ENCODE assay signal across 1 cellular context in genomic region chr1:42766723-42767509, GRCh38.
TF ChIP-seq lines count a peak whose summit lies in the region.

Gene C1orf50 (plus strand): TSS chr1:42767249. CDS start chr1:42767312, 63 bp downstream.
Gene P3H1 (minus strand): TSS chr1:42767028. CDS start chr1:42766971, 57 bp downstream.

TF ChIP-seq in HepG2, 621 proteins besides CTCF, POLR2A, EP300 and RAD21 (continued from another document and continues in another):
- TF ChIP-seq, protein P1, sequence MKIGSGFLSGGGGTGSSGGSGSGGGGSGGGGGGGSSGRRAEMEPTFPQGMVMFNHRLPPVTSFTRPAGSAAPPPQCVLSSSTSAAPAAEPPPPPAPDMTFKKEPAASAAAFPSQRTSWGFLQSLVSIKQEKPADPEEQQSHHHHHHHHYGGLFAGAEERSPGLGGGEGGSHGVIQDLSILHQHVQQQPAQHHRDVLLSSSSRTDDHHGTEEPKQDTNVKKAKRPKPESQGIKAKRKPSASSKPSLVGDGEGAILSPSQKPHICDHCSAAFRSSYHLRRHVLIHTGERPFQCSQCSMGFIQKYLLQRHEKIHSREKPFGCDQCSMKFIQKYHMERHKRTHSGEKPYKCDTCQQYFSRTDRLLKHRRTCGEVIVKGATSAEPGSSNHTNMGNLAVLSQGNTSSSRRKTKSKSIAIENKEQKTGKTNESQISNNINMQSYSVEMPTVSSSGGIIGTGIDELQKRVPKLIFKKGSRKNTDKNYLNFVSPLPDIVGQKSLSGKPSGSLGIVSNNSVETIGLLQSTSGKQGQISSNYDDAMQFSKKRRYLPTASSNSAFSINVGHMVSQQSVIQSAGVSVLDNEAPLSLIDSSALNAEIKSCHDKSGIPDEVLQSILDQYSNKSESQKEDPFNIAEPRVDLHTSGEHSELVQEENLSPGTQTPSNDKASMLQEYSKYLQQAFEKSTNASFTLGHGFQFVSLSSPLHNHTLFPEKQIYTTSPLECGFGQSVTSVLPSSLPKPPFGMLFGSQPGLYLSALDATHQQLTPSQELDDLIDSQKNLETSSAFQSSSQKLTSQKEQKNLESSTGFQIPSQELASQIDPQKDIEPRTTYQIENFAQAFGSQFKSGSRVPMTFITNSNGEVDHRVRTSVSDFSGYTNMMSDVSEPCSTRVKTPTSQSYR (CRISPR knock-in tag; IDR thresholded peaks at IDR 0.05; ENCODE audit: borderline replicate concordance) = no peak
- TF ChIP-seq ZBTB43 (CRISPR knock-in tag; conservative IDR thresholded peaks at IDR 0.05) = no peak
- TF ChIP-seq FOXJ3 (CRISPR knock-in tag; IDR thresholded peaks at IDR 0.05; ENCODE audit: borderline replicate concordance) = peak; percentile 49; the same call in 1 of the 2 replicates
- TF ChIP-seq ZNF329 (CRISPR knock-in tag; IDR thresholded peaks at IDR 0.05; ENCODE audit: low read depth) = peak; percentile 50; the same call in 1 of the 2 replicates
- no peak for TF ChIP-seq SP1 (IDR thresholded peaks at IDR 0.05)
- TF ChIP-seq SP1 (CRISPR knock-in tag; IDR thresholded peaks at IDR 0.05) = peak; percentile 23; the same call in 1 of the 2 replicates
- TF ChIP-seq, protein P2, sequence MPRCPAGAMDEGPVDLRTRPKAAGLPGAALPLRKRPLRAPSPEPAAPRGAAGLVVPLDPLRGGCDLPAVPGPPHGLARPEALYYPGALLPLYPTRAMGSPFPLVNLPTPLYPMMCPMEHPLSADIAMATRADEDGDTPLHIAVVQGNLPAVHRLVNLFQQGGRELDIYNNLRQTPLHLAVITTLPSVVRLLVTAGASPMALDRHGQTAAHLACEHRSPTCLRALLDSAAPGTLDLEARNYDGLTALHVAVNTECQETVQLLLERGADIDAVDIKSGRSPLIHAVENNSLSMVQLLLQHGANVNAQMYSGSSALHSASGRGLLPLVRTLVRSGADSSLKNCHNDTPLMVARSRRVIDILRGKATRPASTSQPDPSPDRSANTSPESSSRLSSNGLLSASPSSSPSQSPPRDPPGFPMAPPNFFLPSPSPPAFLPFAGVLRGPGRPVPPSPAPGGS (CRISPR knock-in tag; IDR thresholded peaks at IDR 0.05) = peak; percentile 3; the same call in 1 of the 2 replicates
- peak; percentile 41 for TF ChIP-seq PAXIP1 (CRISPR knock-in tag; conservative IDR thresholded peaks at IDR 0.05)
- TF ChIP-seq PLRG1 (conservative IDR thresholded peaks at IDR 0.05) = no peak
- TF ChIP-seq ARID2 (CRISPR knock-in tag; IDR thresholded peaks at IDR 0.05; ENCODE audit: borderline replicate concordance) = peak; percentile 97; the same call in 1 of the 2 replicates
- TF ChIP-seq SOX13 (IDR thresholded peaks at IDR 0.05) = no peak
- TF ChIP-seq SOX13 (CRISPR knock-in tag; conservative IDR thresholded peaks at IDR 0.05 in 1 of 2, IDR thresholded peaks at IDR 0.05 in 1 of 2) = no peak; a peak in 1 of 4 replicates
- TF ChIP-seq ZBTB4 (CRISPR knock-in tag; IDR thresholded peaks at IDR 0.05; ENCODE audit: borderline replicate concordance) = peak; percentile 60; the same call in 1 of the 2 replicates
- TF ChIP-seq, protein P3, sequence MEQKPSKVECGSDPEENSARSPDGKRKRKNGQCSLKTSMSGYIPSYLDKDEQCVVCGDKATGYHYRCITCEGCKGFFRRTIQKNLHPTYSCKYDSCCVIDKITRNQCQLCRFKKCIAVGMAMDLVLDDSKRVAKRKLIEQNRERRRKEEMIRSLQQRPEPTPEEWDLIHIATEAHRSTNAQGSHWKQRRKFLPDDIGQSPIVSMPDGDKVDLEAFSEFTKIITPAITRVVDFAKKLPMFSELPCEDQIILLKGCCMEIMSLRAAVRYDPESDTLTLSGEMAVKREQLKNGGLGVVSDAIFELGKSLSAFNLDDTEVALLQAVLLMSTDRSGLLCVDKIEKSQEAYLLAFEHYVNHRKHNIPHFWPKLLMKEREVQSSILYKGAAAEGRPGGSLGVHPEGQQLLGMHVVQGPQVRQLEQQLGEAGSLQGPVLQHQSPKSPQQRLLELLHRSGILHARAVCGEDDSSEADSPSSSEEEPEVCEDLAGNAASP (CRISPR knock-in tag; IDR thresholded peaks at IDR 0.05; ENCODE audit: borderline replicate concordance) = no peak; the same call in 1 of the 2 replicates
- no peak for TF ChIP-seq HNRNPUL1 (IDR thresholded peaks at IDR 0.05; ENCODE audit: low read depth, low read length)
- peak; percentile 27 for TF ChIP-seq ATF7-NPFF (CRISPR knock-in tag; IDR thresholded peaks at IDR 0.05; ENCODE audit: low read depth)
- TF ChIP-seq ISX (CRISPR knock-in tag; conservative IDR thresholded peaks at IDR 0.05) = no peak
- no peak for TF ChIP-seq ZNF33A (CRISPR knock-in tag; IDR thresholded peaks at IDR 0.05; ENCODE audit: borderline replicate concordance)
- TF ChIP-seq ETV5 (CRISPR knock-in tag; IDR thresholded peaks at IDR 0.05; ENCODE audit: borderline replicate concordance) = no peak
- TF ChIP-seq, protein P4, sequence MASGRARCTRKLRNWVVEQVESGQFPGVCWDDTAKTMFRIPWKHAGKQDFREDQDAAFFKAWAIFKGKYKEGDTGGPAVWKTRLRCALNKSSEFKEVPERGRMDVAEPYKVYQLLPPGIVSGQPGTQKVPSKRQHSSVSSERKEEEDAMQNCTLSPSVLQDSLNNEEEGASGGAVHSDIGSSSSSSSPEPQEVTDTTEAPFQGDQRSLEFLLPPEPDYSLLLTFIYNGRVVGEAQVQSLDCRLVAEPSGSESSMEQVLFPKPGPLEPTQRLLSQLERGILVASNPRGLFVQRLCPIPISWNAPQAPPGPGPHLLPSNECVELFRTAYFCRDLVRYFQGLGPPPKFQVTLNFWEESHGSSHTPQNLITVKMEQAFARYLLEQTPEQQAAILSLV (CRISPR knock-in tag; IDR thresholded peaks at IDR 0.05; ENCODE audit: borderline replicate concordance) = no peak
- TF ChIP-seq MTA1 (CRISPR knock-in tag; IDR thresholded peaks at IDR 0.05; ENCODE audit: borderline replicate concordance) = 0 out of 2 replicates have a peak, but pooled peaks have one; percentile 44
- TF ChIP-seq ZNF629 (CRISPR knock-in tag; conservative IDR thresholded peaks at IDR 0.05) = peak; percentile 47; the same call in 1 of the 2 replicates
- TF ChIP-seq HDAC1 (CRISPR knock-in tag; IDR thresholded peaks at IDR 0.05) = peak; percentile 81
- TF ChIP-seq, protein P5, sequence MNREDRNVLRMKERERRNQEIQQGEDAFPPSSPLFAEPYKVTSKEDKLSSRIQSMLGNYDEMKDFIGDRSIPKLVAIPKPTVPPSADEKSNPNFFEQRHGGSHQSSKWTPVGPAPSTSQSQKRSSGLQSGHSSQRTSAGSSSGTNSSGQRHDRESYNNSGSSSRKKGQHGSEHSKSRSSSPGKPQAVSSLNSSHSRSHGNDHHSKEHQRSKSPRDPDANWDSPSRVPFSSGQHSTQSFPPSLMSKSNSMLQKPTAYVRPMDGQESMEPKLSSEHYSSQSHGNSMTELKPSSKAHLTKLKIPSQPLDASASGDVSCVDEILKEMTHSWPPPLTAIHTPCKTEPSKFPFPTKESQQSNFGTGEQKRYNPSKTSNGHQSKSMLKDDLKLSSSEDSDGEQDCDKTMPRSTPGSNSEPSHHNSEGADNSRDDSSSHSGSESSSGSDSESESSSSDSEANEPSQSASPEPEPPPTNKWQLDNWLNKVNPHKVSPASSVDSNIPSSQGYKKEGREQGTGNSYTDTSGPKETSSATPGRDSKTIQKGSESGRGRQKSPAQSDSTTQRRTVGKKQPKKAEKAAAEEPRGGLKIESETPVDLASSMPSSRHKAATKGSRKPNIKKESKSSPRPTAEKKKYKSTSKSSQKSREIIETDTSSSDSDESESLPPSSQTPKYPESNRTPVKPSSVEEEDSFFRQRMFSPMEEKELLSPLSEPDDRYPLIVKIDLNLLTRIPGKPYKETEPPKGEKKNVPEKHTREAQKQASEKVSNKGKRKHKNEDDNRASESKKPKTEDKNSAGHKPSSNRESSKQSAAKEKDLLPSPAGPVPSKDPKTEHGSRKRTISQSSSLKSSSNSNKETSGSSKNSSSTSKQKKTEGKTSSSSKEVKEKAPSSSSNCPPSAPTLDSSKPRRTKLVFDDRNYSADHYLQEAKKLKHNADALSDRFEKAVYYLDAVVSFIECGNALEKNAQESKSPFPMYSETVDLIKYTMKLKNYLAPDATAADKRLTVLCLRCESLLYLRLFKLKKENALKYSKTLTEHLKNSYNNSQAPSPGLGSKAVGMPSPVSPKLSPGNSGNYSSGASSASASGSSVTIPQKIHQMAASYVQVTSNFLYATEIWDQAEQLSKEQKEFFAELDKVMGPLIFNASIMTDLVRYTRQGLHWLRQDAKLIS (CRISPR knock-in tag; IDR thresholded peaks at IDR 0.05) = no peak
- TF ChIP-seq DMTF1 (CRISPR knock-in tag; IDR thresholded peaks at IDR 0.05) = 0 out of 2 replicates have a peak, but pooled peaks have one; percentile 6
- peak; percentile 79; the same call in 1 of the 2 replicates for TF ChIP-seq DZIP1 (CRISPR knock-in tag; IDR thresholded peaks at IDR 0.05)
- no peak; the same call in 1 of the 2 replicates for TF ChIP-seq TGIF2 (CRISPR knock-in tag; IDR thresholded peaks at IDR 0.05)
